36 cellular contexts compared by ENCODE assay signal in genomic region chr4:112102875-112103370, GRCh38. TPM values are rescaled to one million over a fixed set of nuclear protein-coding genes. Genes with fewer than 3 reads are reported as not detected.
"Had no signal": no experiment of that assay in that cellular context is flagged by ENCODE, and none has a peak within 500 bp of the region (broad histone marks: within the 10 kb centered on the region; RNA-seq: fewer than 3 reads in every experiment).

No MANE protein-coding gene starts in this region.

- FAIRE-seq: astrocyte, TTC549 had no signal

- ATAC-seq: activated CD4-positive, alpha-beta T cell treated with anti-CD3 and anti-CD28 coated beads for 36 hours; activated CD4-positive, CD25-positive, alpha-beta regulatory T cell treated with anti-CD3 and anti-CD28 coated beads, Interleukin-2, amount 50 U/mL, for 24 hours; activated naive CD4-positive, alpha-beta T cell treated with anti-CD3 and anti-CD28 coated beads, Interleukin-2, amount 50 U/mL, for 72 hours; activated T-cell treated with anti-CD3 and anti-CD28 coated beads, Interleukin-2, amount 50 U/mL, for 4 hours; body of pancreas; WTC11 had no signal

- H3K27me3 ChIP-seq: adrenal gland, body of pancreas, breast epithelium, Peyer's patch, SJSA1 had no signal

- H3K36me3 ChIP-seq: adrenal gland, breast epithelium, Peyer's patch, SJSA1 had no signal

- H3K27me3 Mint-ChIP-seq: activated CD4-positive, alpha-beta T cell treated with anti-CD3 and anti-CD28 coated beads, Interleukin-2, amount 10 ng/mL, durations not matched to agents 7 days and 5 days had no signal

- H3K4me2 ChIP-seq: SK-N-SH had no signal

- H3K27ac Mint-ChIP-seq: activated CD4-positive, alpha-beta T cell treated with anti-CD3 and anti-CD28 coated beads for 36 hours; activated CD4-positive, alpha-beta T cell treated with anti-CD3 and anti-CD28 coated beads, Interleukin-2, amount 10 ng/mL, durations not matched to agents 7 days and 5 days; activated naive CD4-positive, alpha-beta T cell treated with anti-CD3 and anti-CD28 coated beads for 36 hours; activated naive CD4-positive, alpha-beta T cell treated with anti-CD3 and anti-CD28 coated beads, Interleukin-2, amount 50 U/mL, for 72 hours; activated T-helper 1 cell treated with anti-CD3 and anti-CD28 coated beads, Interleukin-12 subunit alpha, Interleukin-12 subunit beta, Interleukin-2, Interleukin-4 antibody, amounts not matched to agents 30 ng/mL and 10 ng/mL and 1 ng/mL, durations not matched to agents 14 hours and 24 hours and 36 hours; T-helper 1 cell treated with Interleukin-12 subunit alpha and Interleukin-12 subunit beta and Interleukin-4 antibody, amounts not matched to agents 30 μg/mL and 1 μg/mL, for 36 hours; T-helper 2 cell treated with Interferon-gamma antibody and Interleukin-4, amounts not matched to agents 5 μg/mL and 100 μg/mL, for 36 hours; WTC11 had no signal

- H3K9me3 ChIP-seq: adrenal gland, body of pancreas, breast epithelium, Peyer's patch, SJSA1, SK-N-SH had no signal

- H3K4me3 Mint-ChIP-seq: activated CD4-positive, alpha-beta T cell treated with anti-CD3 and anti-CD28 coated beads for 36 hours; activated CD4-positive, alpha-beta T cell treated with anti-CD3 and anti-CD28 coated beads, Interleukin-2, amount 10 ng/mL, durations not matched to agents 7 days and 5 days; activated naive CD4-positive, alpha-beta T cell treated with anti-CD3 and anti-CD28 coated beads for 36 hours; activated T-cell treated with anti-CD3 and anti-CD28 coated beads, Interleukin-2, amount 50 U/mL, for 4 hours; activated T-helper 1 cell treated with anti-CD3 and anti-CD28 coated beads, Interleukin-12 subunit alpha, Interleukin-12 subunit beta, Interleukin-2, Interleukin-4 antibody, amounts not matched to agents 30 ng/mL and 10 ng/mL and 1 ng/mL, durations not matched to agents 14 hours and 24 hours and 36 hours; T-helper 1 cell treated with Interleukin-12 subunit alpha and Interleukin-12 subunit beta and Interleukin-4 antibody, amounts not matched to agents 30 μg/mL and 1 μg/mL, for 36 hours; T-helper 2 cell treated with Interferon-gamma antibody and Interleukin-4, amounts not matched to agents 5 μg/mL and 100 μg/mL, for 36 hours; WTC11 had no signal

- H3K9me3 Mint-ChIP-seq: activated CD4-positive, alpha-beta T cell treated with anti-CD3 and anti-CD28 coated beads, Interleukin-2, amount 10 ng/mL, durations not matched to agents 7 days and 5 days; activated naive CD4-positive, alpha-beta T cell treated with anti-CD3 and anti-CD28 coated beads for 36 hours; activated naive CD4-positive, alpha-beta T cell treated with anti-CD3 and anti-CD28 coated beads, Interleukin-2, amount 50 U/mL, for 72 hours; activated T-cell treated with anti-CD3 and anti-CD28 coated beads, Interleukin-2, amount 50 U/mL, for 4 hours; activated T-helper 1 cell treated with anti-CD3 and anti-CD28 coated beads, Interleukin-12 subunit alpha, Interleukin-12 subunit beta, Interleukin-2, Interleukin-4 antibody, amounts not matched to agents 30 ng/mL and 10 ng/mL and 1 ng/mL, durations not matched to agents 14 hours and 24 hours and 36 hours; T-helper 1 cell treated with Interleukin-12 subunit alpha and Interleukin-12 subunit beta and Interleukin-4 antibody, amounts not matched to agents 30 μg/mL and 1 μg/mL, for 36 hours; T-helper 2 cell treated with Interferon-gamma antibody and Interleukin-4, amounts not matched to agents 5 μg/mL and 100 μg/mL, for 36 hours; WTC11 had no signal

- H3K9ac ChIP-seq: SK-N-SH had no signal

- H3K4me1 ChIP-seq: adrenal gland, body of pancreas, breast epithelium, Peyer's patch, SJSA1 had no signal

- H3K36me3 Mint-ChIP-seq: activated naive CD4-positive, alpha-beta T cell treated with anti-CD3 and anti-CD28 coated beads, Interleukin-2, amount 50 U/mL, for 72 hours; WTC11 had no signal

- H3K27ac ChIP-seq: body of pancreas, Peyer's patch, SJSA1 had no signal

- DNase-seq: activated CD4-positive, alpha-beta T cell treated with anti-CD3 and anti-CD28 coated beads for 36 hours; activated CD4-positive, alpha-beta T cell treated with anti-CD3 and anti-CD28 coated beads, Interleukin-2, amount 10 ng/mL, durations not matched to agents 7 days and 5 days; activated CD4-positive, alpha-beta T cell treated with anti-CD3 and anti-CD28 coated beads, Interleukin-2, amount 50 U/mL, for 48 hours; activated CD8-positive, alpha-beta memory T cell treated with anti-CD3 and anti-CD28 coated beads, Interleukin-2, amount 50 U/mL, for 4 hours; activated gamma-delta T cell treated with Interleukin-2 at 50 U/mL for 16 hours; activated naive CD4-positive, alpha-beta T cell treated with anti-CD3 and anti-CD28 coated beads for 36 hours; activated T-cell treated with anti-CD3 and anti-CD28 coated beads for 4 hours; activated T-cell treated with anti-CD3 and anti-CD28 coated beads, Interleukin-2, amount 50 U/mL, for 4 hours; body of pancreas; NCI-H1092 treated with DMSO at 0.1 percent for 48 hours; NCI-H1417; NCI-H146; NCI-H187; NCI-H2029 treated with DMSO at 0.1 percent for 48 hours; NCI-H2107; NCI-H2171; NCI-H446; NCI-H510A treated with DMSO at 0.1 percent for 48 hours; NCI-H526 treated with DMSO at 0.1 percent for 48 hours; NCI-H774; Peyer's patch; RPMI8226; SHP77 treated with DMSO at 0.1 percent for 48 hours; SK-N-SH had no signal

- H3K4me3 ChIP-seq: adrenal gland, body of pancreas, breast epithelium, Peyer's patch, SJSA1 had no signal

- H3K4me1 Mint-ChIP-seq: activated CD4-positive, alpha-beta T cell treated with anti-CD3 and anti-CD28 coated beads for 36 hours had no signal

RNA-seq across cellular contexts. Expression of gene FAM241A, which starts 42.3 kb away (rescaled TPM):
- total RNA-seq: M059J had no signal
